18 cellular contexts compared by ENCODE assay signal in the genomic region with DNA sequence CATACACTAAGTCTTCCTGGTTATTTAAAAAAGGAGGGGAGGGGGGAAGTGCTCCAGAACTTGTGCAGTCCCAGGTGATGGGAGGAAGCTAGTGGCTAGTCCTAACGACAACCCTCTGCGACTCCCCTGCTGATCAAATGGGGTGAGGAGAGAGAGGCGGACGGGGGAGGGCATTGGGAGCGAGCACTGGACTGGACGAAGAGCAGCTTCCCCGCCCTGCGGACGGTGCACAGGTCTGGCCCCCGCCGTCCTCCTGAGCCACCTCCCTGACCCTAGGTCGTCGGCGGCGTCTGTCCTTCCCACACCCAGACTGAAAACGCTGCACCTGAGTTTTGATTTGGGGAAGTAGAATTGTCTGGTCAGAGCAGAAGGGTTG. TPM values are rescaled to one million over a fixed set of nuclear protein-coding genes. Genes with fewer than 3 reads are reported as not detected.
DNase-seq lines count a peak whose midpoint lies in the region; ATAC-seq, FAIRE-seq and TF ChIP-seq lines count a peak whose summit lies in the region.
"Had no signal": no experiment of that assay in that cellular context is flagged by ENCODE, and none has a peak within 500 bp of the region (broad histone marks: within the 10 kb centered on the region; RNA-seq: fewer than 3 reads in every experiment).

No MANE protein-coding gene starts in this region.

- no peak overlapping the region for H3K18ac ChIP-seq in H9 (ENCODE audit: insufficient read length, low read depth, low read length)

- no peak overlapping the region for H2BK12ac ChIP-seq in H9 (ENCODE audit: insufficient read length, low read depth, low read length)

- H3K36me3 ChIP-seq in endodermal cell (ENCODE audit: control insufficient read depth, insufficient read depth, low read length): no peaks in the 10 kb centered on the region
- no peaks in the 10 kb centered on the region for H3K36me3 ChIP-seq in neural progenitor cell
- H3K36me3 ChIP-seq: brain microvascular endothelial cell, spleen, suprapubic skin had no signal

- peaks cover 77% of the 10 kb centered on the region for H3K27me3 ChIP-seq in H9 (ENCODE audit: insufficient read depth, low read length)
- peaks cover 100% of the 10 kb centered on the region for H3K27me3 ChIP-seq in endodermal cell (ENCODE audit: control insufficient read depth, insufficient read depth, low read length, poor library complexity, severe bottlenecking)
- peaks cover 100% of the 10 kb centered on the region for H3K27me3 ChIP-seq in neural progenitor cell

- H3K9me3 Mint-ChIP-seq in activated CD4-positive, alpha-beta T cell treated with anti-CD3 and anti-CD28 coated beads, Interleukin-2, amount 10 ng/mL, durations not matched to agents 7 days and 5 days: peaks cover 2% of the 10 kb centered on the region
- H3K9me3 Mint-ChIP-seq in H9 (peaks cover 0 to 3% of the 10 kb centered on the region in 2 experiments; a peak in 2 of 5 replicates), endodermal cell (no peaks in the 10 kb centered on the region), neural progenitor cell (no peaks in the 10 kb centered on the region)

- H3K4me3 ChIP-seq in endodermal cell (ENCODE audit: low read length) (no peak overlapping the region), neural progenitor cell (no peak overlapping the region)

- H3K23ac ChIP-seq in H9 (ENCODE audit: insufficient read length, low read depth, low read length): no peak overlapping the region

- no peak overlapping the region for H3K14ac ChIP-seq in H9 (ENCODE audit: insufficient read depth, low read length)

- H3F3A ChIP-seq in neural progenitor cell (ENCODE audit: low read depth): peaks cover 49% of the 10 kb centered on the region

- H4K5ac ChIP-seq in H9 (ENCODE audit: insufficient read length, low read depth, low read length): no peak overlapping the region

- H2BK15ac ChIP-seq in H9 (ENCODE audit: low read depth, low read length): no peak overlapping the region

- H3K79me1 ChIP-seq in H9 (ENCODE audit: insufficient read depth, low read depth, low read length, poor library complexity, severe bottlenecking): no peaks in the 10 kb centered on the region

- no peak for DNase-seq in activated CD4-positive, alpha-beta T cell treated with anti-CD3 and anti-CD28 coated beads, Interleukin-2, amount 10 ng/mL, durations not matched to agents 7 days and 5 days
- DNase-seq in activated CD4-positive, alpha-beta T cell treated with anti-CD3 and anti-CD28 coated beads for 1 hour: no peak
- DNase-seq in H9: peak; percentile 68
- DNase-seq in endodermal cell: peak; percentile 79
- DNase-seq in neural progenitor cell (ENCODE audit: low spot score): peak; percentile 45
- DNase-seq in D721Med (ENCODE audit: insufficient read length, low spot score): no peak
- DNase-seq: ACHN, brain microvascular endothelial cell, midbrain, MV-4-11, spleen had no signal

- no peak overlapping the region for H4K91ac ChIP-seq in H9 (ENCODE audit: insufficient read length, low read depth, low read length)

- no peak overlapping the region for H2BK5ac ChIP-seq in H9 (ENCODE audit: insufficient read length, low read length)

- peak overlapping the region; percentile 70 for H3K27ac Mint-ChIP-seq in activated CD4-positive, alpha-beta T cell treated with anti-CD3 and anti-CD28 coated beads, Interleukin-2, amount 10 ng/mL, durations not matched to agents 7 days and 5 days
- no peak overlapping the region for H3K27ac Mint-ChIP-seq in H9
- H3K27ac Mint-ChIP-seq in endodermal cell: no peak overlapping the region
- no peak overlapping the region for H3K27ac Mint-ChIP-seq in neural progenitor cell

- no peak for FAIRE-seq in D721Med (lab: Jason Lieb, UNC)
- FAIRE-seq: HTR-8/SVneo had no signal

- peaks cover 88% of the 10 kb centered on the region for H3K27me3 Mint-ChIP-seq in activated CD4-positive, alpha-beta T cell treated with anti-CD3 and anti-CD28 coated beads, Interleukin-2, amount 10 ng/mL, durations not matched to agents 7 days and 5 days
- H3K27me3 Mint-ChIP-seq in H9 (ENCODE audit: low read depth) (peaks cover 99% of the 10 kb centered on the region), endodermal cell (ENCODE audit: insufficient read depth) (peaks cover 97% of the 10 kb centered on the region), neural progenitor cell (ENCODE audit: insufficient read depth, low read depth) (peaks cover 82% of the 10 kb centered on the region)

- no peak overlapping the region for H3K9ac ChIP-seq in H9 (ENCODE audit: extremely low read depth, insufficient read length, low read length)
- H3K9ac ChIP-seq in endodermal cell (ENCODE audit: extremely low read depth, low read length, poor library complexity, severe bottlenecking): no peak overlapping the region
- no peak overlapping the region for H3K9ac ChIP-seq in neural progenitor cell
- H3K9ac ChIP-seq: parathyroid adenoma had no signal

- no peak overlapping the region for H2BK120ac ChIP-seq in H9 (ENCODE audit: low read depth, low read length, poor library complexity, severe bottlenecking)

- no peak for ATAC-seq in HG02884 (IDR thresholded peaks at IDR 0.05; ENCODE audit: unreplicated experiment)
- no peak for ATAC-seq in HG02571 (IDR thresholded peaks at IDR 0.05; ENCODE audit: unreplicated experiment)

- peak overlapping the region; percentile 28 for H3K4me3 Mint-ChIP-seq in activated CD4-positive, alpha-beta T cell treated with anti-CD3 and anti-CD28 coated beads, Interleukin-2, amount 10 ng/mL, durations not matched to agents 7 days and 5 days
- H3K4me3 Mint-ChIP-seq in H9 (peak overlapping the region; percentile 11 to 86; a peak in 4 of 5 replicates), endodermal cell (peak overlapping the region; percentile 48), neural progenitor cell (peak overlapping the region; percentile 84)

- H2AFZ ChIP-seq in H9 (ENCODE audit: low read length) (no peak overlapping the region), neural progenitor cell (replicated peaks) (no peak overlapping the region)
- H2AFZ ChIP-seq: parathyroid adenoma had no signal

- H4K8ac ChIP-seq in H9 (replicated peaks; ENCODE audit: insufficient read length, low read depth, low read length): no peak overlapping the region

- H3K36me3 Mint-ChIP-seq in activated CD4-positive, alpha-beta T cell treated with anti-CD3 and anti-CD28 coated beads, Interleukin-2, amount 10 ng/mL, durations not matched to agents 7 days and 5 days (ENCODE audit: low read depth): peaks cover 12% of the 10 kb centered on the region
- H3K36me3 Mint-ChIP-seq in H9 (ENCODE audit: insufficient read depth in 1 of 3, low read depth in 3 of 3) (no peaks in the 10 kb centered on the region; a peak in 1 of 7 replicates), endodermal cell (ENCODE audit: low read depth) (no peaks in the 10 kb centered on the region), neural progenitor cell (no peaks in the 10 kb centered on the region)

- no peaks in the 10 kb centered on the region for H3K4me1 ChIP-seq in H9 (ENCODE audit: insufficient read depth, low read length)
- peaks cover 3% of the 10 kb centered on the region for H3K4me1 ChIP-seq in endodermal cell (ENCODE audit: control insufficient read depth, insufficient read depth, low read length)
- peaks cover 38% of the 10 kb centered on the region for H3K4me1 ChIP-seq in neural progenitor cell
- H3K4me1 ChIP-seq: parathyroid adenoma had no signal

- no peaks in the 10 kb centered on the region for H3K9me3 ChIP-seq in H9 (ENCODE audit: control insufficient read depth, low read depth, low read length)
- no peaks in the 10 kb centered on the region for H3K9me3 ChIP-seq in endodermal cell (ENCODE audit: control insufficient read depth, low read length)
- H3K9me3 ChIP-seq in neural progenitor cell (ENCODE audit: low read depth): no peaks in the 10 kb centered on the region
- H3K9me3 ChIP-seq: suprapubic skin had no signal

- H3K56ac ChIP-seq in H9 (ENCODE audit: insufficient read length, low read depth, low read length): no peak overlapping the region

- peak overlapping the region; percentile 81 for H3K4me2 ChIP-seq in H9 (ENCODE audit: insufficient read depth, insufficient read length, low read length)
- peak overlapping the region; percentile 64 for H3K4me2 ChIP-seq in neural progenitor cell

- H3K27ac ChIP-seq in H9 (ENCODE audit: insufficient read length, low read depth, low read length) (no peak overlapping the region), endodermal cell (ENCODE audit: low read depth, low read length) (no peak overlapping the region), neural progenitor cell (no peak overlapping the region)
- H3K27ac ChIP-seq: brain microvascular endothelial cell, parathyroid adenoma, spleen, suprapubic skin, VCaP had no signal

- H3K4ac ChIP-seq in H9 (ENCODE audit: low read depth, low read length): no peak overlapping the region

- POLR2A ChIA-PET in activated CD4-positive, alpha-beta T cell treated with anti-CD3 and anti-CD28 coated beads, Interleukin-2, amount 10 ng/mL, durations not matched to agents 7 days and 5 days (lab: Charles Lee): no interaction called here

- H4K20me1 ChIP-seq in H9 (ENCODE audit: control insufficient read depth, insufficient read depth, insufficient read length): peaks cover 2% of the 10 kb centered on the region
- H4K20me1 ChIP-seq in neural progenitor cell (ENCODE audit: low read depth): peaks cover 81% of the 10 kb centered on the region

- CTCF ChIA-PET in activated CD4-positive, alpha-beta T cell treated with anti-CD3 and anti-CD28 coated beads, Interleukin-2, amount 10 ng/mL, durations not matched to agents 7 days and 5 days (lab: Charles Lee): no interaction called here

- TF ChIP-seq CTCF in H9 (conservative IDR thresholded peaks at IDR 0.05) (no peak), endodermal cell (conservative IDR thresholded peaks at IDR 0.05) (no peak), neural progenitor cell (IDR thresholded peaks at IDR 0.05) (no peak), D721Med (IDR thresholded peaks at IDR 0.05; ENCODE audit: insufficient read depth, missing control alignments) (no peak)

- no CpG with 5 or more reads among the region's 16 CpGs for WGBS in H9 (ENCODE audit: extremely low coverage, insufficient read length, low lambda C conversion rate)
- 0 to 1% methylated on average over 1 to 16 of the region's 16 CpGs for WGBS in endodermal cell (ENCODE audit: insufficient coverage in 1 of 2, insufficient read length in 1 of 2), 2 experiments

- peaks cover 55% of the 10 kb centered on the region for H3K4me1 Mint-ChIP-seq in activated CD4-positive, alpha-beta T cell treated with anti-CD3 and anti-CD28 coated beads, Interleukin-2, amount 10 ng/mL, durations not matched to agents 7 days and 5 days
- peaks cover 53 to 62% of the 10 kb centered on the region in 2 experiments for H3K4me1 Mint-ChIP-seq in H9
- peaks cover 41% of the 10 kb centered on the region for H3K4me1 Mint-ChIP-seq in endodermal cell
- H3K4me1 Mint-ChIP-seq in neural progenitor cell: peaks cover 46% of the 10 kb centered on the region

- no peak overlapping the region for H2BK20ac ChIP-seq in H9 (ENCODE audit: low read depth, low read length, poor library complexity, severe bottlenecking)

- H3T11ph ChIP-seq in H9 (ENCODE audit: low read length): no peak overlapping the region

- H3K79me2 ChIP-seq in H9 (ENCODE audit: insufficient read depth, low read length): no peaks in the 10 kb centered on the region
- no peaks in the 10 kb centered on the region for H3K79me2 ChIP-seq in neural progenitor cell (ENCODE audit: low read depth)
- H3K79me2 ChIP-seq: parathyroid adenoma had no signal

- no peak overlapping the region for H2AK5ac ChIP-seq in H9 (ENCODE audit: insufficient read length, low read length)

- peaks cover 37% of the 10 kb centered on the region for H3K23me2 ChIP-seq in H9 (ENCODE audit: insufficient read length, low read depth, low read length, poor library complexity, severe bottlenecking)

RNA-seq across cellular contexts. Expression of gene OLIG3, which starts 2.2 kb away (rescaled TPM):
- not detected for total RNA-seq in activated CD4-positive, alpha-beta T cell treated with anti-CD3 and anti-CD28 coated beads, Interleukin-2, amount 10 ng/mL, durations not matched to agents 7 days and 5 days
- total RNA-seq in H9 (2021) (0.22 and 0.42 TPM in 2 replicates), endodermal cell (not detected), neural progenitor cell (ENCODE audit: low replicate concordance) (not detected in 2 replicates)
- polyA plus RNA-seq in endodermal cell (2013, experiment 1 of 2): 42.2 TPM
- polyA plus RNA-seq in endodermal cell (2013, experiment 2 of 2): 31.6 TPM
- total RNA-seq: SK-MEL-5, spleen had no signal
- polyA plus RNA-seq: spleen had no signal

Comparison
In these comparisons a context has a peak if more than half of its experiments do, and no peak if none do; other contexts are left out.
1. DNase-seq: peak in H9 (single experiment), endodermal cell (single experiment) and neural progenitor cell (single experiment); none in activated CD4-positive, alpha-beta T cell treated with anti-CD3 and anti-CD28 coated beads, Interleukin-2, amount 10 ng/mL, durations not matched to agents 7 days and 5 days (single experiment), activated CD4-positive, alpha-beta T cell treated with anti-CD3 and anti-CD28 coated beads for 1 hour (single experiment) and D721Med (single experiment).
2. H3K4me3 Mint-ChIP-seq: peak in every context shown above with its lines; median percentile 84 in neural progenitor cell; 48 in H9; 48 in endodermal cell; 28 in activated CD4-positive, alpha-beta T cell treated with anti-CD3 and anti-CD28 coated beads, Interleukin-2, amount 10 ng/mL, durations not matched to agents 7 days and 5 days.